ENCODE assay signal across 11 cellular contexts in genomic region chr3:72338082-72338941, GRCh38.
DNase-seq lines count a peak whose midpoint lies in the region; ATAC-seq, FAIRE-seq and TF ChIP-seq lines count a peak whose summit lies in the region.
"Had no signal": no experiment of that assay in that cellular context is flagged by ENCODE, and none has a peak within 500 bp of the region (broad histone marks: within the 10 kb centered on the region; RNA-seq: fewer than 3 reads in every experiment).

No MANE protein-coding gene starts in this region.

- TF ChIP-seq EP300 in K562 (IDR thresholded peaks at IDR 0.05; ENCODE audit: low read length): no peak

- peaks cover 21 to 52% (median 38%) of the 10 kb centered on the region in 10 experiments for H3K4me1 ChIP-seq in BLaER1 treated with 17β-estradiol and CSF1 and Interleukin-3, amounts not matched to agents 10 nM and 100 nM
- H3K4me1 ChIP-seq in K562 (replicated peaks in 1 of 2; ENCODE audit: control insufficient read depth in 2 of 2, insufficient read depth in 2 of 2, low read length in 2 of 2) (peaks cover 41 to 45% of the 10 kb centered on the region in 2 experiments), spleen (peaks cover 0 to 13% (median 7%) of the 10 kb centered on the region in 6 donors)

- BruUV-seq in K562 (replicated peaks; lab: Mats Ljungman, UMichigan): no TSS peak

- TF ChIP-seq RAD21 in K562 (CRISPR knock-in tag; conservative IDR thresholded peaks at IDR 0.05 in 1 of 2, IDR thresholded peaks at IDR 0.05 in 1 of 2): no peak

- H3K9me1 ChIP-seq in K562 (ENCODE audit: control insufficient read depth, insufficient read depth, low read length): peaks cover 2% of the 10 kb centered on the region

- H3K27me3 ChIP-seq in BLaER1 treated with 17β-estradiol and CSF1 and Interleukin-3, amounts not matched to agents 10 nM and 100 nM: no peaks in the 10 kb centered on the region; a peak in 1 of 22 replicates
- H3K27me3 ChIP-seq in K562 (ENCODE audit: control insufficient read depth in 2 of 2, insufficient read depth in 2 of 2, low read length in 2 of 2) (no peaks in the 10 kb centered on the region), spleen (replicated peaks in 1 of 7) (no peaks in the 10 kb centered on the region)

- H4K20me1 ChIP-seq in BLaER1 treated with 17β-estradiol and CSF1 and Interleukin-3, amounts not matched to agents 10 nM and 100 nM: no peaks in the 10 kb centered on the region; a peak in 1 of 22 replicates
- H4K20me1 ChIP-seq in K562 (replicated peaks; ENCODE audit: control insufficient read depth, insufficient read depth, low read length): no peaks in the 10 kb centered on the region

- H3K4me3 ChIP-seq in BLaER1 treated with 17β-estradiol and CSF1 and Interleukin-3, amounts not matched to agents 10 nM and 100 nM: no peak overlapping the region
- H3K4me3 ChIP-seq in K562 (no peak overlapping the region), spleen (no peak overlapping the region)

- H3K27ac ChIP-seq in BLaER1 treated with 17β-estradiol and CSF1 and Interleukin-3, amounts not matched to agents 10 nM and 100 nM: peak overlapping the region in 4 of 11 experiments; percentile 21 to 79 (median 74); a peak in 5 of 22 replicates
- H3K27ac ChIP-seq in K562 (ENCODE audit: extremely low read depth, low read depth, low read length): peak overlapping the region; percentile 69
- H3K27ac ChIP-seq in spleen: no peak overlapping the region

- FAIRE-seq in K562 (lab: Jason Lieb, UNC): peak; percentile 60

- no peaks in the 10 kb centered on the region for H3K36me3 Mint-ChIP-seq in type B pancreatic cell
- H3K36me3 Mint-ChIP-seq: activated naive CD4-positive, alpha-beta T cell treated with anti-CD3 and anti-CD28 coated beads, Interleukin-2, amount 50 U/mL, for 24 hours had no signal

- H3K27ac Mint-ChIP-seq in type B pancreatic cell: no peak overlapping the region
- H3K27ac Mint-ChIP-seq: activated naive CD4-positive, alpha-beta T cell treated with anti-CD3 and anti-CD28 coated beads, Interleukin-2, amount 50 U/mL, for 24 hours had no signal

- peaks cover 6% of the 10 kb centered on the region for H3K27me3 Mint-ChIP-seq in type B pancreatic cell
- H3K27me3 Mint-ChIP-seq: activated naive CD4-positive, alpha-beta T cell treated with anti-CD3 and anti-CD28 coated beads, Interleukin-2, amount 50 U/mL, for 24 hours had no signal

- H3K9me3 Mint-ChIP-seq in type B pancreatic cell: no peaks in the 10 kb centered on the region
- H3K9me3 Mint-ChIP-seq: activated naive CD4-positive, alpha-beta T cell treated with anti-CD3 and anti-CD28 coated beads, Interleukin-2, amount 50 U/mL, for 24 hours had no signal

- H2AFZ ChIP-seq in K562 (ENCODE audit: low read depth, low read length): peak overlapping the region; percentile 54; the same call in 1 of the 2 replicates

- intact Hi-C loops in K562 (cut with micrococcal nuclease) (loop anchor here (5.0 kb wide), 1 partner anchor 66 kb away; no protein-coding TSS in a partner anchor), spleen (cut with DNase I; ENCODE audit: low total_unique reads) (no loop called here)

- in situ Hi-C loops in K562 (cut with MboI): no loop called here

- no peak for TF ChIP-seq CTCF in K562 (IDR thresholded peaks at IDR 0.05 in 2 of 3, conservative IDR thresholded peaks at IDR 0.05 in 1 of 3; ENCODE audit: insufficient read depth in 2 of 3, low read depth in 1 of 3, low read length in 3 of 3)
- no peak for TF ChIP-seq CTCF in spleen (IDR thresholded peaks at IDR 0.05 in 8 of 11, conservative IDR thresholded peaks at IDR 0.05 in 3 of 11)
- TF ChIP-seq CTCF in type B pancreatic cell (conservative IDR thresholded peaks at IDR 0.05): no peak

- peak overlapping the region in 6 of 11 experiments; percentile 16 to 74 (median 58); a peak in 6 of 22 replicates for H3K4me2 ChIP-seq in BLaER1 treated with 17β-estradiol and CSF1 and Interleukin-3, amounts not matched to agents 10 nM and 100 nM
- H3K4me2 ChIP-seq in K562 (ENCODE audit: insufficient read depth, low read length): peak overlapping the region; percentile 16; the same call in 1 of the 2 replicates

- ATAC-seq in K562: no peak
- no peak for ATAC-seq in GM19035 (IDR thresholded peaks at IDR 0.05; ENCODE audit: unreplicated experiment)

- WGBS in K562 (ENCODE audit: insufficient coverage, low coverage, missing lambda C conversion rate): 69% methylated on average over 8 of the region's 8 CpGs
- WGBS in spleen, 5 donors: 93 to 99% (median 94%) methylated on average over 7 to 8 of the region's 8 CpGs

- no peak overlapping the region for H3K4me3 Mint-ChIP-seq in type B pancreatic cell
- H3K4me3 Mint-ChIP-seq: activated naive CD4-positive, alpha-beta T cell treated with anti-CD3 and anti-CD28 coated beads, Interleukin-2, amount 50 U/mL, for 24 hours had no signal

- CTCF ChIA-PET in K562 (lab: Yijun Ruan, JAX; ENCODE audit: low intra/inter-chr PET ratio): no interaction called here

- no peaks in the 10 kb centered on the region for H3K79me2 ChIP-seq in K562 (ENCODE audit: control insufficient read depth, insufficient read depth, low read length)

- DNase-seq in LHCN-M2 (ENCODE audit: low read depth) (peak; percentile 58), K562 (ENCODE audit: extremely low read depth in 1 of 4, low spot score in 3 of 4) (no peak), spleen (peak; percentile 60), type B pancreatic cell (ENCODE audit: extremely low spot score, unreplicated experiment) (no peak), NK-92 (lab: John Stamatoyannopoulos, UW; ENCODE audit: unreplicated experiment) (no peak), COLO668 (lab: John Stamatoyannopoulos, UW; ENCODE audit: unreplicated experiment) (no peak)
- DNase-seq: DMS79, NCI-H1092 treated with DMSO at 0.1 percent for 48 hours had no signal

- no peak overlapping the region for H3K9ac ChIP-seq in BLaER1 treated with 17β-estradiol and CSF1 and Interleukin-3, amounts not matched to agents 10 nM and 100 nM
- H3K9ac ChIP-seq in K562 (ENCODE audit: insufficient read depth in 1 of 2, low read depth in 2 of 2, low read length in 2 of 2): no peak overlapping the region

- no peaks in the 10 kb centered on the region for H3K9me3 ChIP-seq in BLaER1 treated with 17β-estradiol and CSF1 and Interleukin-3, amounts not matched to agents 10 nM and 100 nM (replicated peaks in 1 of 11)
- H3K9me3 ChIP-seq in K562 (replicated peaks; ENCODE audit: control insufficient read depth, insufficient read depth, low read depth, low read length) (no peaks in the 10 kb centered on the region; the same call in 1 of the 2 replicates), spleen (no peaks in the 10 kb centered on the region)

- no peak for TF ChIP-seq POLR2A in K562 (conservative IDR thresholded peaks at IDR 0.05)
- no peak for TF ChIP-seq POLR2A in spleen (IDR thresholded peaks at IDR 0.05)

- H3K4me1 Mint-ChIP-seq in type B pancreatic cell (ENCODE audit: unreplicated experiment): peaks cover 16% of the 10 kb centered on the region

- H3K36me3 ChIP-seq in BLaER1 treated with 17β-estradiol and CSF1 and Interleukin-3, amounts not matched to agents 10 nM and 100 nM: no peaks in the 10 kb centered on the region
- H3K36me3 ChIP-seq in K562 (ENCODE audit: control insufficient read depth, insufficient read depth, low read length) (no peaks in the 10 kb centered on the region), spleen (no peaks in the 10 kb centered on the region)

- POLR2A ChIA-PET in K562 (lab: Yijun Ruan, JAX): no interaction called here

TF ChIP-seq in K562, 482 proteins besides CTCF, POLR2A, EP300 and RAD21 (continues in another document):
- TF ChIP-seq ZKSCAN1 (IDR thresholded peaks at IDR 0.05; ENCODE audit: low read depth, low read length) (no peak), ZNF75A (CRISPR knock-in tag; IDR thresholded peaks at IDR 0.05) (no peak), ARHGAP35 (IDR thresholded peaks at IDR 0.05; ENCODE audit: partially characterized antibody) (peak; percentile 78)
- TF ChIP-seq, protein P1, sequence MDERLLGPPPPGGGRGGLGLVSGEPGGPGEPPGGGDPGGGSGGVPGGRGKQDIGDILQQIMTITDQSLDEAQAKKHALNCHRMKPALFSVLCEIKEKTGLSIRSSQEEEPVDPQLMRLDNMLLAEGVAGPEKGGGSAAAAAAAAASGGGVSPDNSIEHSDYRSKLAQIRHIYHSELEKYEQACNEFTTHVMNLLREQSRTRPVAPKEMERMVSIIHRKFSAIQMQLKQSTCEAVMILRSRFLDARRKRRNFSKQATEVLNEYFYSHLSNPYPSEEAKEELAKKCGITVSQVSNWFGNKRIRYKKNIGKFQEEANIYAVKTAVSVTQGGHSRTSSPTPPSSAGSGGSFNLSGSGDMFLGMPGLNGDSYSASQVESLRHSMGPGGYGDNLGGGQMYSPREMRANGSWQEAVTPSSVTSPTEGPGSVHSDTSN (CRISPR knock-in tag; IDR thresholded peaks at IDR 0.05; ENCODE audit: low read depth): no peak
- TF ChIP-seq, protein P1 (tag; conservative IDR thresholded peaks at IDR 0.05; ENCODE audit: low read depth): peak; percentile 94

Comparison
In these comparisons a context has a peak if more than half of its experiments do, and no peak if none do; other contexts are left out.
1. DNase-seq: peak in LHCN-M2 (single experiment) and spleen (single experiment); none in K562 (0 of 4), type B pancreatic cell (single experiment), NK-92 (single experiment) and COLO668 (single experiment).